Comparison of ENCODE assay signal across 9 cellular contexts in genomic region chr20:49483018-49483705, GRCh38. TPM values are rescaled to one million over a fixed set of nuclear protein-coding genes. Genes with fewer than 3 reads are reported as not detected.
A peak's percentile ranks its signal among the peaks of the same experiment; 100 is the strongest.
DNase-seq lines count a peak whose midpoint lies in the region; ATAC-seq and TF ChIP-seq lines count a peak whose summit lies in the region.
"Had no signal": no experiment of that assay in that cellular context is flagged by ENCODE, and none has a peak within 500 bp of the region (broad histone marks: within the 10 kb centered on the region; RNA-seq: fewer than 3 reads in every experiment).

No MANE protein-coding gene starts in this region.

- peaks cover 7 to 8% of the 10 kb centered on the region in 2 donors for H3K4me1 Mint-ChIP-seq in immature natural killer cell
- peaks cover 6% of the 10 kb centered on the region for H3K4me1 Mint-ChIP-seq in activated CD8-positive, alpha-beta memory T cell treated with anti-CD3 and anti-CD28 coated beads, Interleukin-2, amount 10 ng/mL, durations not matched to agents 7 days and 5 days

- H4K20me1 ChIP-seq in hepatocyte (ENCODE audit: insufficient read depth, poor library complexity, severe bottlenecking): no peaks in the 10 kb centered on the region

- H3K4me1 ChIP-seq in Panc1 (ENCODE audit: control insufficient read depth, insufficient read depth, low read length): peaks cover 15% of the 10 kb centered on the region; the same call in 1 of the 2 replicates
- H3K4me1 ChIP-seq in hepatocyte (ENCODE audit: insufficient read depth): peaks cover 9% of the 10 kb centered on the region

- H3K9me2 ChIP-seq in hepatocyte (replicated peaks; ENCODE audit: insufficient read depth): no peaks in the 10 kb centered on the region

- H3K27ac Mint-ChIP-seq in immature natural killer cell: no peak overlapping the region
- no peak overlapping the region for H3K27ac Mint-ChIP-seq in activated CD8-positive, alpha-beta memory T cell treated with anti-CD3 and anti-CD28 coated beads, Interleukin-2, amount 10 ng/mL, durations not matched to agents 7 days and 5 days

- H3K9me3 ChIP-seq in Panc1 (ENCODE audit: control insufficient read depth, insufficient read depth, low read depth, low read length): no peaks in the 10 kb centered on the region
- no peaks in the 10 kb centered on the region for H3K9me3 ChIP-seq in hepatocyte (ENCODE audit: low read depth)

- H3K36me3 ChIP-seq in Panc1 (ENCODE audit: control insufficient read depth, insufficient read depth, low read length): no peaks in the 10 kb centered on the region
- H3K36me3 ChIP-seq in hepatocyte (replicated peaks; ENCODE audit: insufficient read depth, low read depth): no peaks in the 10 kb centered on the region

- ATAC-seq in Panc1 (no peak), HG02970 (IDR thresholded peaks at IDR 0.05; ENCODE audit: low FRiP score, unreplicated experiment) (no peak), GM21619 (IDR thresholded peaks at IDR 0.05; ENCODE audit: unreplicated experiment) (no peak)
- ATAC-seq in activated CD8-positive, alpha-beta memory T cell treated with anti-CD3 and anti-CD28 coated beads, Interleukin-2, amount 10 ng/mL, durations not matched to agents 7 days and 5 days: no peak

- peaks cover 0 to 7% (median 0%) of the 10 kb centered on the region in 6 donors for H3K9me3 Mint-ChIP-seq in immature natural killer cell
- no peaks in the 10 kb centered on the region for H3K9me3 Mint-ChIP-seq in activated CD8-positive, alpha-beta memory T cell treated with anti-CD3 and anti-CD28 coated beads, Interleukin-2, amount 10 ng/mL, durations not matched to agents 7 days and 5 days (ENCODE audit: low read depth)

- H3K4me3 Mint-ChIP-seq in immature natural killer cell: peak overlapping the region in 2 of 5 donors; percentile 14 to 38
- no peak overlapping the region for H3K4me3 Mint-ChIP-seq in activated CD8-positive, alpha-beta memory T cell treated with anti-CD3 and anti-CD28 coated beads, Interleukin-2, amount 10 ng/mL, durations not matched to agents 7 days and 5 days

- no peak overlapping the region for H2AFZ ChIP-seq in hepatocyte

- intact Hi-C loops in Panc1 (cut with micrococcal nuclease; ENCODE audit: unreplicated experiment): loop anchor here (5.0 kb wide), 1 partner anchor 101 kb away; no protein-coding TSS in a partner anchor

- no peaks in the 10 kb centered on the region for H3K79me2 ChIP-seq in hepatocyte

- CTCF ChIA-PET in Panc1 (lab: Charles Lee): interaction anchor here (0.7 to 2.5 kb wide), 6 partner anchors 51 to 149 kb away, joined by 3 to 30 read pairs (median 12); no protein-coding TSS in a partner anchor
- CTCF ChIA-PET in activated CD8-positive, alpha-beta memory T cell treated with anti-CD3 and anti-CD28 coated beads, Interleukin-2, amount 10 ng/mL, durations not matched to agents 7 days and 5 days (lab: Charles Lee): interaction anchor here (1.0 to 3.9 kb wide), 5 partner anchors 14 to 159 kb away, joined by 4 to 31 read pairs (median 6); no protein-coding TSS in a partner anchor

- no TSS peak for BruUV-seq in Panc1 (replicated peaks; lab: Mats Ljungman, UMichigan)

- 0 out of 2 replicates have a peak overlapping the region, but pooled peaks have one; percentile 40 for H3K27ac ChIP-seq in Panc1 (ENCODE audit: low read length)
- H3K27ac ChIP-seq in hepatocyte: no peak overlapping the region

- H3K27me3 ChIP-seq in Panc1 (ENCODE audit: control insufficient read depth, insufficient read depth, low read length): no peaks in the 10 kb centered on the region
- peaks cover 44% of the 10 kb centered on the region for H3K27me3 ChIP-seq in hepatocyte

- H3K4me3 ChIP-seq in Panc1 (ENCODE audit: low read depth in 2 of 2, low read length in 2 of 2) (peak overlapping the region; percentile 40 to 60), hepatocyte (no peak overlapping the region)

- no peak for TF ChIP-seq CTCF in Panc1 (IDR thresholded peaks at IDR 0.05)
- TF ChIP-seq CTCF in hepatocyte (IDR thresholded peaks at IDR 0.05; ENCODE audit: poor library complexity): no peak

- peak overlapping the region; percentile 88 for H3K4me2 ChIP-seq in hepatocyte

- WGBS in hepatocyte (ENCODE audit: low lambda C conversion rate, missing lambda C conversion rate): 4% methylated on average over 12 of the region's 29 CpGs

- peaks cover 13 to 40% (median 19%) of the 10 kb centered on the region in 3 donors for H3K27me3 Mint-ChIP-seq in immature natural killer cell (ENCODE audit: low read depth in 3 of 3)
- H3K27me3 Mint-ChIP-seq in activated CD8-positive, alpha-beta memory T cell treated with anti-CD3 and anti-CD28 coated beads, Interleukin-2, amount 10 ng/mL, durations not matched to agents 7 days and 5 days: peaks cover 60% of the 10 kb centered on the region

- in situ Hi-C loops in Panc1 (cut with HindIII; ENCODE audit: low pct_unique_long_range_greater_than_20kb, low sequenced_read_pairs): no loop called here

- DNase-seq in ELF-1 (ENCODE audit: low read depth, low spot score) (peak; percentile 35), Panc1 (ENCODE audit: low read depth, low spot score) (no peak), hepatocyte (ENCODE audit: low spot score) (peak; percentile 13), retina (peak; percentile 36), immature natural killer cell (no peak)
- DNase-seq in activated CD8-positive, alpha-beta memory T cell treated with anti-CD3 and anti-CD28 coated beads, Interleukin-2, amount 10 ng/mL, durations not matched to agents 7 days and 5 days: no peak

- H3K36me3 Mint-ChIP-seq in immature natural killer cell: no peaks in the 10 kb centered on the region
- no peaks in the 10 kb centered on the region for H3K36me3 Mint-ChIP-seq in activated CD8-positive, alpha-beta memory T cell treated with anti-CD3 and anti-CD28 coated beads, Interleukin-2, amount 10 ng/mL, durations not matched to agents 7 days and 5 days

- POLR2A ChIA-PET in Panc1 (lab: Charles Lee): interaction anchor here (0.7 kb wide), 1 partner anchor 103 kb away, joined by 5 read pairs; no protein-coding TSS in a partner anchor

RNA-seq across cellular contexts. Expression of gene KCNB1, which starts 0.7 kb away (rescaled TPM):
- total RNA-seq in Panc1 (2021; ENCODE audit: unreplicated experiment) (11.1 TPM), hepatocyte (0.37 and 0.44 TPM in 2 replicates)
- polyA plus RNA-seq in Panc1 (2012; ENCODE audit: insufficient read length): 5.8 TPM
- polyA plus RNA-seq in hepatocyte (1.0 and 1.5 TPM in 2 replicates), immature natural killer cell (not detected)
- total RNA-seq in activated CD8-positive, alpha-beta memory T cell treated with anti-CD3 and anti-CD28 coated beads, Interleukin-2, amount 10 ng/mL, durations not matched to agents 7 days and 5 days: under 1 TPM in 1 of 2 experiments, not detected in 1; 0.05 TPM
- total RNA-seq: kidney epithelial cell had no signal

Comparison
In these comparisons a context has a peak if more than half of its experiments do, and no peak if none do; other contexts are left out.
1. DNase-seq: peak in ELF-1 (single experiment), hepatocyte (single experiment) and retina (single experiment); none in Panc1 (single experiment), immature natural killer cell (0 of 3) and activated CD8-positive, alpha-beta memory T cell treated with anti-CD3 and anti-CD28 coated beads, Interleukin-2, amount 10 ng/mL, durations not matched to agents 7 days and 5 days (single experiment).